Comparison of ENCODE assay signal across 22 cellular contexts in the genomic region with DNA sequence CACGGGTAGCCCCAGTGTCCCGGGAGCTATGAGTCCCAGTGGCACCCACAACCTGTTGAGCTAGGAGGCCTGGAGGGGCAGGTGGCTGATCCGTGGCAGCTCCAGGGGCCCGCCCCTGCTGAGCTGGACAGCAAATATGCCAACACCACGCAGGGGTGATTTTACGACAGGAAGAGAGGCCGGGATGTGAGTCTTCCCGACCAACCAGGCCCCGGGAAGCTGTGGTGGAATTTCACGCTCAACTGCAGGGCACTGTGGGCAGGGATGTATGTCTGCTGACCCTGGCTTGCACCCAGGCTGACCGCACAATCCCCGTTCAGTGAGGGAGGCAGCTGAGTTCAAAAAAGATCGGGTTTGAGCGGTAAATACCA.
DNase-seq lines count a peak whose midpoint lies in the region; ATAC-seq and TF ChIP-seq lines count a peak whose summit lies in the region.
"Had no signal": no experiment of that assay in that cellular context is flagged by ENCODE, and none has a peak within 500 bp of the region (broad histone marks: within the 10 kb centered on the region; RNA-seq: fewer than 3 reads in every experiment).

No MANE protein-coding gene starts in this region.

- no peaks in the 10 kb centered on the region for H3K36me3 Mint-ChIP-seq in nephron (ENCODE audit: low read depth)

- peaks cover 57% of the 10 kb centered on the region for H3K4me1 Mint-ChIP-seq in nephron
- H3K4me1 Mint-ChIP-seq: activated CD4-positive, alpha-beta T cell treated with anti-CD3 and anti-CD28 coated beads, Interleukin-2, amount 10 ng/mL, durations not matched to agents 7 days and 5 days had no signal

- peaks cover 51% of the 10 kb centered on the region for H3K27me3 Mint-ChIP-seq in nephron (ENCODE audit: low read depth)
- H3K27me3 Mint-ChIP-seq: activated CD4-positive, alpha-beta T cell treated with anti-CD3 and anti-CD28 coated beads, Interleukin-2, amount 10 ng/mL, durations not matched to agents 7 days and 5 days had no signal

- TF ChIP-seq EP300 in Ishikawa (IDR thresholded peaks at IDR 0.05; ENCODE audit: borderline replicate concordance): peak; percentile 64; the same call in 1 of the 2 replicates

- DNase-seq in Caki2 (ENCODE audit: low read depth) (peak; percentile 84), dermis microvascular lymphatic vessel endothelial cell (ENCODE audit: low read depth in 2 of 2) (peak; percentile 88 to 89)
- DNase-seq: activated CD4-positive, alpha-beta T cell treated with anti-CD3 and anti-CD28 coated beads, Interleukin-2, amount 10 ng/mL, durations not matched to agents 7 days and 5 days; activated naive CD4-positive, alpha-beta T cell treated with Interleukin-2 at 50 U/mL for 16 hours; anterior cingulate cortex; cerebellar nuclear complex; EL; endodermal cell; H9; Kasumi-1; left ventricle myocardium inferior; NCI-H1436; NCI-H2171 treated with DMSO at 0.1 percent for 48 hours; right lobe of liver; RPMI8226; stimulated activated naive CD4-positive, alpha-beta T cell treated with Interleukin-2 at 50 U/mL for 16 hours had no signal

- H3K4me3 Mint-ChIP-seq in nephron: no peak overlapping the region
- H3K4me3 Mint-ChIP-seq: activated CD4-positive, alpha-beta T cell treated with anti-CD3 and anti-CD28 coated beads, Interleukin-2, amount 10 ng/mL, durations not matched to agents 7 days and 5 days; endodermal cell; H9 had no signal

- in situ Hi-C loops in Caki2 (cut with HindIII; ENCODE audit: low pct_unique_long_range_greater_than_20kb, low sequenced_read_pairs): no loop called here

- TF ChIP-seq CTCF in nephron (IDR thresholded peaks at IDR 0.05; ENCODE audit: unreplicated experiment in 3 of 3): no peak

- H3K9me3 Mint-ChIP-seq in nephron: peaks cover 3% of the 10 kb centered on the region
- H3K9me3 Mint-ChIP-seq: activated CD4-positive, alpha-beta T cell treated with anti-CD3 and anti-CD28 coated beads, Interleukin-2, amount 10 ng/mL, durations not matched to agents 7 days and 5 days; endodermal cell; H9 had no signal

- H3K27ac Mint-ChIP-seq in nephron: peak overlapping the region in 2 of 3 experiments; percentile 32 to 56
- H3K27ac Mint-ChIP-seq: activated CD4-positive, alpha-beta T cell treated with anti-CD3 and anti-CD28 coated beads, Interleukin-2, amount 10 ng/mL, durations not matched to agents 7 days and 5 days; endodermal cell; H9 had no signal

- no peak for TF ChIP-seq RAD21 in Ishikawa (IDR thresholded peaks at IDR 0.05; ENCODE audit: low read depth)

- ATAC-seq in HG03135 (IDR thresholded peaks at IDR 0.05; ENCODE audit: unreplicated experiment) (no peak), HG03039 (IDR thresholded peaks at IDR 0.05; ENCODE audit: unreplicated experiment) (no peak), HG03439 (IDR thresholded peaks at IDR 0.05; ENCODE audit: unreplicated experiment) (no peak), GM19463 (IDR thresholded peaks at IDR 0.05; ENCODE audit: unreplicated experiment) (no peak)

TF ChIP-seq in Ishikawa, 13 proteins besides CTCF, POLR2A, EP300 and RAD21:
- TF ChIP-seq CREB1 (IDR thresholded peaks at IDR 0.05; ENCODE audit: low read depth): no peak
- TF ChIP-seq, protein P1, sequence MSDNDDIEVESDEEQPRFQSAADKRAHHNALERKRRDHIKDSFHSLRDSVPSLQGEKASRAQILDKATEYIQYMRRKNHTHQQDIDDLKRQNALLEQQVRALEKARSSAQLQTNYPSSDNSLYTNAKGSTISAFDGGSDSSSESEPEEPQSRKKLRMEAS (IDR thresholded peaks at IDR 0.05): peak; percentile 58
- TF ChIP-seq TCF12 (IDR thresholded peaks at IDR 0.05; ENCODE audit: low read depth): peak; percentile 85
- TF ChIP-seq EGR1 (IDR thresholded peaks at IDR 0.05): no peak
- TF ChIP-seq ZBTB7A (IDR thresholded peaks at IDR 0.05; ENCODE audit: low read depth): no peak
- TF ChIP-seq NFIC (IDR thresholded peaks at IDR 0.05): peak; percentile 70
- TF ChIP-seq YY1 (IDR thresholded peaks at IDR 0.05; ENCODE audit: low read depth): no peak
- TF ChIP-seq CEBPB (IDR thresholded peaks at IDR 0.05): no peak
- TF ChIP-seq TEAD4 (IDR thresholded peaks at IDR 0.05): peak; percentile 78
